ENCODE assay signal across 9 cellular contexts in the genomic region with DNA sequence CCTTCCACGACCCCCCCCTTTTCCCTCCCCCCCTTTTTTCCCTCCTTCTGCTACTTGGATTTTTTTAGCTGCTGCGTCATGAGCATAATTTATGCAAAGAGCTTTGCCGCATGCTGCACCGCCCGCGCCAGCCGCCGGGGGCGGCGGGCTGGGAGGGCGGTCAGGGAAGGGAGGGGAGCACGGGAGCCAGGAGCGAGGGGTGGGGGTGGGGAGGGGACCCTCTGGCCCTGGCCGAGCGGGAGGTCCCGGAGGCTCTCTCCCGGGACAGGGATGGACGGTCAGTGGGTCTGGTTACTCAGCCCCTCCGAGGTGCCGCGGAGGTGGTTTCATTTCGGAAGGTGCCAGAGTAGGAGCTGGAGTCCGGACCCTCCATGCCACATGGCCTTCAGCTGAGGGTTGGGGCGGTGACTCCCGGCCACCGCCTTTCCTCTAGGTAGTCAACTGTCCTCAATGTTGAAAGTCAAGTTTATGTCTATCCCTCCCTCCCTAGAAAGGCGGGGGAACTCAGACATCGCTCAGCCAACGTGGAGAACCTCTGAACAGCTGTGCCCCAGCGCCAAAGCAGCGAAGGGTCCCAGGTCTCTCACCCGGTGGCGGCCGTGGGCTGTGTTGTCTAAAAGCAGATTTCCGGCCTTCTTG. TPM values are rescaled to one million over a fixed set of nuclear protein-coding genes. Genes with fewer than 3 reads are reported as not detected.
DNase-seq lines count a peak whose midpoint lies in the region; ATAC-seq, FAIRE-seq and TF ChIP-seq lines count a peak whose summit lies in the region.
"Had no signal": no experiment of that assay in that cellular context is flagged by ENCODE, and none has a peak within 500 bp of the region (broad histone marks: within the 10 kb centered on the region; RNA-seq: fewer than 3 reads in every experiment).

A gene with protein sequence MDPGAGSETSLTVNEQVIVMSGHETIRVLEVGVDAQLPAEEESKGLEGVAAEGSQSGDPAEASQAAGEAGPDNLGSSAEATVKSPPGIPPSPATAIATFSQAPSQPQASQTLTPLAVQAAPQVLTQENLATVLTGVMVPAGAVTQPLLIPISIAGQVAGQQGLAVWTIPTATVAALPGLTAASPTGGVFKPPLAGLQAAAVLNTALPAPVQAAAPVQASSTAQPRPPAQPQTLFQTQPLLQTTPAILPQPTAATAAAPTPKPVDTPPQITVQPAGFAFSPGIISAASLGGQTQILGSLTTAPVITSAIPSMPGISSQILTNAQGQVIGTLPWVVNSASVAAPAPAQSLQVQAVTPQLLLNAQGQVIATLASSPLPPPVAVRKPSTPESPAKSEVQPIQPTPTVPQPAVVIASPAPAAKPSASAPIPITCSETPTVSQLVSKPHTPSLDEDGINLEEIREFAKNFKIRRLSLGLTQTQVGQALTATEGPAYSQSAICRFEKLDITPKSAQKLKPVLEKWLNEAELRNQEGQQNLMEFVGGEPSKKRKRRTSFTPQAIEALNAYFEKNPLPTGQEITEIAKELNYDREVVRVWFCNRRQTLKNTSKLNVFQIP (minus strand): TSS at position 95 of the 639 bp plus-strand sequence. CDS start 11,226 bp downstream, outside the sequence.

- peak within 1 kb of the TSS; percentile 82 for H2AFZ ChIP-seq in endothelial cell of umbilical vein (ENCODE audit: low read depth, low read length)

- H3K36me3 ChIP-seq in endothelial cell of umbilical vein (ENCODE audit: control insufficient read depth in 2 of 2, extremely low read depth in 1 of 2, insufficient read depth in 2 of 2, low read length in 2 of 2), result no peaks in the 10 kb centered on the region

- dilution Hi-C loops in endothelial cell of umbilical vein (cut with MboI; ENCODE audit: extremely low pct_ligation_motif_present, low sequenced_read_pairs), result no loop called here

- peaks cover 0 to 2% (median 0%) of the 10 kb centered on the region in 3 donors for H3K27me3 Mint-ChIP-seq in CD14-positive monocyte (ENCODE audit: low read depth in 3 of 3)

- peak within 1 kb of the TSS; percentile 70 for H3K27ac ChIP-seq in endothelial cell of umbilical vein (ENCODE audit: insufficient read depth, low read depth, low read length)

- no peaks in the 10 kb centered on the region for H3K9me3 ChIP-seq in endothelial cell of umbilical vein (replicated peaks; ENCODE audit: control insufficient read depth, insufficient read depth, low read length)

- intact Hi-C loops in CD14-positive monocyte (cut with micrococcal nuclease) (loop anchor here (2.0 to 10.0 kb wide), 3 partner anchors 21 to 47 kb away; partner anchors contain the start of gene DAZAP2 (in 1 of the 2)), endothelial cell of umbilical vein (cut with micrococcal nuclease) (loop anchor here (1.0 to 5.0 kb wide), 4 partner anchors 21 to 136 kb away; partner anchors contain the start of genes CSRNP2, DAZAP2 and SMAGP)

- H3K9ac ChIP-seq in endothelial cell of umbilical vein (replicated peaks; ENCODE audit: extremely low read depth, insufficient read depth, low read length), result peak within 1 kb of the TSS; percentile 85

- H3K79me2 ChIP-seq in endothelial cell of umbilical vein (ENCODE audit: control insufficient read depth, insufficient read depth, low read length), result no peaks in the 10 kb centered on the region

- no peaks in the 10 kb centered on the region for H4K20me1 ChIP-seq in endothelial cell of umbilical vein (replicated peaks; ENCODE audit: control insufficient read depth, extremely low read depth, insufficient read depth, low read length)

- no peaks in the 10 kb centered on the region for H3K27me3 ChIP-seq in endothelial cell of umbilical vein (ENCODE audit: control insufficient read depth in 2 of 2, insufficient read depth in 2 of 2, low read length in 2 of 2)

- ATAC-seq in GM19324 (IDR thresholded peaks at IDR 0.05; ENCODE audit: low FRiP score, unreplicated experiment), result peak; percentile 64
- peak; percentile 71 for ATAC-seq in HG03521 (IDR thresholded peaks at IDR 0.05; ENCODE audit: unreplicated experiment)

- BruUV-seq in endothelial cell of umbilical vein (replicated peaks; lab: Mats Ljungman, UMichigan), result TSS peak; percentile 53

- H3K4me3 Mint-ChIP-seq in CD14-positive monocyte, result peak within 1 kb of the TSS; percentile 93 to 95

- TF ChIP-seq POLR2A in endothelial cell of umbilical vein (IDR thresholded peaks at IDR 0.05; ENCODE audit: low read depth, low read length), result peak; percentile 16

- peaks cover 0 to 2% (median 0%) of the 10 kb centered on the region in 7 donors for H3K9me3 Mint-ChIP-seq in CD14-positive monocyte

- H3K4me2 ChIP-seq in endothelial cell of umbilical vein (ENCODE audit: insufficient read depth, low read length), result peak within 1 kb of the TSS; percentile 84

- TF ChIP-seq CTCF in CD14-positive monocyte (IDR thresholded peaks at IDR 0.05) (peak; percentile 70), endothelial cell of umbilical vein (IDR thresholded peaks at IDR 0.05; ENCODE audit: extremely low read depth in 1 of 2, insufficient read depth in 1 of 2, low read depth in 1 of 2, low read length in 2 of 2) (peak; percentile 20 to 68)

- CTCF ChIA-PET in endothelial cell of umbilical vein (lab: Charles Lee), result interaction anchor here (0.5 to 2.4 kb wide), 22 partner anchors 11 to 685 kb away, joined by 3 to 27 read pairs (median 4); partner anchors contain the start of genes DAZAP2 and SMAGP

- peak within 1 kb of the TSS; percentile 64 to 89 (median 69) for H3K4me3 ChIP-seq in endothelial cell of umbilical vein (replicated peaks in 1 of 3; ENCODE audit: insufficient read depth in 1 of 3, low read depth in 1 of 3, low read length in 3 of 3)

- H3K4me1 Mint-ChIP-seq in CD14-positive monocyte, result peaks cover 11% of the 10 kb centered on the region

- POLR2A ChIA-PET in endothelial cell of umbilical vein (lab: Charles Lee), result interaction anchor here (0.5 to 1.6 kb wide), 12 partner anchors 18 to 455 kb away, joined by 3 to 12 read pairs (median 4); partner anchors contain the start of genes CSRNP2 and TFCP2

- peaks cover 0 to 3% of the 10 kb centered on the region in 2 donors for H3K36me3 Mint-ChIP-seq in CD14-positive monocyte

- H3K9me1 ChIP-seq in endothelial cell of umbilical vein (replicated peaks; ENCODE audit: control insufficient read depth, extremely low read depth, insufficient read depth, low read length), result no peaks in the 10 kb centered on the region

- DNase-seq in CD14-positive monocyte (ENCODE audit: low spot score) (peak; percentile 58), NOMO-1 (lab: John Stamatoyannopoulos, UW; ENCODE audit: unreplicated experiment in 2 of 2) (peak; percentile 63 to 83), endothelial cell of umbilical vein (ENCODE audit: low read depth, low spot score) (peak; percentile 85), midbrain (lab: John Stamatoyannopoulos, UW) (peak; percentile 81)
- peak; percentile 67 for DNase-seq in activated CD8-positive, alpha-beta memory T cell treated with anti-CD3 and anti-CD28 coated beads, Interleukin-2, amount 50 U/mL, for 4 hours
- peak; percentile 42 to 48 for DNase-seq in stimulated activated CD8-positive, alpha-beta memory T cell treated with anti-CD3 and anti-CD28 coated beads, Interleukin-15, amount 100 ng/mL, for 4 hours (ENCODE audit: low read depth in 2 of 2)

- FAIRE-seq in endothelial cell of umbilical vein (lab: Jason Lieb, UNC), result peak; percentile 59
- FAIRE-seq: islet of Langerhans had no signal

- H3K4me1 ChIP-seq in endothelial cell of umbilical vein (ENCODE audit: control insufficient read depth, extremely low read depth, insufficient read depth, low read length), result peaks cover 16% of the 10 kb centered on the region

- H3K27ac Mint-ChIP-seq in CD14-positive monocyte, result peak within 1 kb of the TSS; percentile 82 to 89 (median 85)

TF ChIP-seq in endothelial cell of umbilical vein, 7 proteins besides CTCF, POLR2A, EP300 and RAD21:
- TF ChIP-seq MYC (IDR thresholded peaks at IDR 0.05; ENCODE audit: low read depth, low read length) (no peak), FOS (IDR thresholded peaks at IDR 0.05; ENCODE audit: borderline replicate concordance, insufficient read depth, low read length) (no peak), JUN (IDR thresholded peaks at IDR 0.05; ENCODE audit: borderline replicate concordance, insufficient read depth, insufficient read length, low read depth) (no peak), GATA2 (IDR thresholded peaks at IDR 0.05; ENCODE audit: insufficient read depth, insufficient read length, low read depth, low read length) (no peak), POLR2AphosphoS5 (IDR thresholded peaks at IDR 0.05; ENCODE audit: insufficient read depth, low read depth, low read length) (no peak), EZH2 (IDR thresholded peaks at IDR 0.05; ENCODE audit: borderline replicate concordance, low read depth, low read length, severe bottlenecking) (no peak)
- TF ChIP-seq, protein P1, sequence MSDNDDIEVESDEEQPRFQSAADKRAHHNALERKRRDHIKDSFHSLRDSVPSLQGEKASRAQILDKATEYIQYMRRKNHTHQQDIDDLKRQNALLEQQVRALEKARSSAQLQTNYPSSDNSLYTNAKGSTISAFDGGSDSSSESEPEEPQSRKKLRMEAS (IDR thresholded peaks at IDR 0.05; ENCODE audit: insufficient read depth, insufficient read length), result no peak

RNA-seq across cellular contexts. Expression of the gene that starts here (rescaled TPM):
- polyA plus RNA-seq in CD14-positive monocyte, result under 1 TPM in 1 of 2 donors, not detected in 1; 0.65 TPM
- total RNA-seq in endothelial cell of umbilical vein, result 14.4 and 17.5 TPM in 2 replicates
- polyA plus RNA-seq in endothelial cell of umbilical vein, result 5.4 and 6.4 TPM in 2 replicates
- 3.1 and 4.3 TPM in 2 replicates for polyA plus RNA-seq in endothelial cell of umbilical vein (2011; cell fraction: cytosol; rRNA removed)
- polyA plus RNA-seq in endothelial cell of umbilical vein (2011; cell fraction: nucleus; rRNA removed), result 13.3 and 18.1 TPM in 2 replicates
- polyA plus RNA-seq in endothelial cell of umbilical vein (2012), result 4.3 and 6.7 TPM in 2 replicates
- polyA minus RNA-seq in endothelial cell of umbilical vein, result 4.0 and 5.6 TPM in 2 replicates
- 5.1 TPM for polyA minus RNA-seq in endothelial cell of umbilical vein (2011; cell fraction: cytosol; rRNA and poly(A)+ RNA removed)
- polyA minus RNA-seq in endothelial cell of umbilical vein (2011; cell fraction: nucleus; rRNA and poly(A)+ RNA removed), result 6.8 and 7.0 TPM in 2 replicates

Comparison
In these comparisons a context has a peak if more than half of its experiments do, and no peak if none do; other contexts are left out.
1. Peak in every context shown above with its lines: DNase-seq, ATAC-seq, H3K4me3 ChIP-seq and H3K27ac ChIP-seq.
2. Peak in DNase-seq in CD14-positive monocyte; RNA of the gene not detected or under 1 TPM.